In genomic region chr1:160256396-160257046, GRCh38 we compare ENCODE assay signal across 10 cellular contexts. TPM values are rescaled to one million over a fixed set of nuclear protein-coding genes. Genes with fewer than 3 reads are reported as not detected.
DNase-seq lines count a peak whose midpoint lies in the region; ATAC-seq lines count a peak whose summit lies in the region.
"Had no signal": no experiment of that assay in that cellular context is flagged by ENCODE, and none has a peak within 500 bp of the region (broad histone marks: within the 10 kb centered on the region; RNA-seq: fewer than 3 reads in every experiment).

No MANE protein-coding gene starts in this region.

- H3K9me3 ChIP-seq in MG63 = no peaks in the 10 kb centered on the region

- DNase-seq in ELR (ENCODE audit: low read depth) = peak; percentile 80
- DNase-seq in MG63 = peak; percentile 44
- peak; percentile 56 for DNase-seq in dermis blood vessel endothelial cell
- DNase-seq in renal cortical epithelial cell (ENCODE audit: low read depth) = peak; percentile 59
- DNase-seq in effector CD8-positive, alpha-beta T cell (lab: John Stamatoyannopoulos, UW) = no peak
- DNase-seq: activated CD8-positive, alpha-beta memory T cell treated with anti-CD3 and anti-CD28 coated beads, Interleukin-2, amount 10 ng/mL, durations not matched to agents 7 days and 5 days; effector memory CD4-positive, alpha-beta T cell; NCI-H1436 treated with DMSO at 0.1 percent for 48 hours had no signal

- H3K4me3 ChIP-seq in MG63 = no peak overlapping the region

- H3K36me3 ChIP-seq in MG63 = peaks cover 32% of the 10 kb centered on the region

- H3K27me3 ChIP-seq in MG63 = no peaks in the 10 kb centered on the region

- ATAC-seq in HG03469 (IDR thresholded peaks at IDR 0.05; ENCODE audit: unreplicated experiment) (no peak), GM21619 (IDR thresholded peaks at IDR 0.05; ENCODE audit: unreplicated experiment) (no peak)
- ATAC-seq: activated CD8-positive, alpha-beta memory T cell treated with anti-CD3 and anti-CD28 coated beads, Interleukin-2, amount 10 ng/mL, durations not matched to agents 7 days and 5 days had no signal

RNA-seq across cellular contexts. Expression of gene DCAF8, which starts 5.8 kb away (rescaled TPM):
- 46.3 and 71.9 TPM in 2 replicates for total RNA-seq in MG63 (2014; rRNA removed; shearing (Covaris generic); ENCODE audit: low replicate concordance)
- total RNA-seq in dermis blood vessel endothelial cell (82.1 and 87.3 TPM in 2 replicates), renal cortical epithelial cell (69.8 and 107 TPM in 2 replicates)

RNA-seq across cellular contexts. Expression of gene PEX19, which starts 28.4 kb away (rescaled TPM):
- 23.7 and 27.2 TPM in 2 replicates for total RNA-seq in MG63 (2014; rRNA removed; shearing (Covaris generic); ENCODE audit: low replicate concordance)
- 33.9 and 35.4 TPM in 2 replicates for total RNA-seq in dermis blood vessel endothelial cell
- total RNA-seq in renal cortical epithelial cell = 42.7 and 65.3 TPM in 2 replicates

RNA-seq across cellular contexts. Expression of gene PEA15, which starts 51.3 kb away (rescaled TPM):
- total RNA-seq in MG63 (2014; rRNA removed; shearing (Covaris generic); ENCODE audit: low replicate concordance) = 243 and 355 TPM in 2 replicates
- total RNA-seq in dermis blood vessel endothelial cell (65.2 and 121 TPM in 2 replicates), renal cortical epithelial cell (84.6 and 194 TPM in 2 replicates)
